Comparison of ENCODE assay signal across 8 cellular contexts in genomic region chr3:198071602-198072285, GRCh38.
A peak's percentile ranks its signal among the peaks of the same experiment; 100 is the strongest.
DNase-seq lines count a peak whose midpoint lies in the region; ATAC-seq and TF ChIP-seq lines count a peak whose summit lies in the region.

No MANE protein-coding gene starts in this region.

- peaks cover 16% of the 10 kb centered on the region for H3K36me3 Mint-ChIP-seq in activated CD4-positive, alpha-beta T cell treated with anti-CD3 and anti-CD28 coated beads for 36 hours (ENCODE audit: low read depth)

- H3K9me3 ChIP-seq in suprapubic skin (no peaks in the 10 kb centered on the region), left ventricle myocardium inferior (replicated peaks) (no peaks in the 10 kb centered on the region)

- no peaks in the 10 kb centered on the region for H3K9me3 Mint-ChIP-seq in activated CD4-positive, alpha-beta T cell treated with anti-CD3 and anti-CD28 coated beads for 36 hours (ENCODE audit: low read depth)

- H3K36me3 ChIP-seq in suprapubic skin (no peaks in the 10 kb centered on the region), left ventricle myocardium inferior (no peaks in the 10 kb centered on the region)

- 58% methylated on average over 4 of the region's 4 CpGs for WGBS in suprapubic skin

- peaks cover 12% of the 10 kb centered on the region for H3K27me3 Mint-ChIP-seq in activated CD4-positive, alpha-beta T cell treated with anti-CD3 and anti-CD28 coated beads for 36 hours

- CTCF ChIA-PET in activated CD4-positive, alpha-beta T cell treated with anti-CD3 and anti-CD28 coated beads for 36 hours (lab: Charles Lee), result interaction anchor here (0.6 to 3.8 kb wide), 9 partner anchors 8 to 473 kb away, joined by 3 to 29 read pairs (median 3); no protein-coding TSS in a partner anchor

- TF ChIP-seq CTCF in suprapubic skin (IDR thresholded peaks at IDR 0.05), result no peak
- TF ChIP-seq CTCF in left ventricle myocardium inferior (IDR thresholded peaks at IDR 0.05; ENCODE audit: borderline replicate concordance), result no peak

- H3K4me1 ChIP-seq in suprapubic skin (no peaks in the 10 kb centered on the region), left ventricle myocardium inferior (no peaks in the 10 kb centered on the region)

- H3K4me3 Mint-ChIP-seq in activated CD4-positive, alpha-beta T cell treated with anti-CD3 and anti-CD28 coated beads for 36 hours, result peak overlapping the region; percentile 36

- peaks cover 43% of the 10 kb centered on the region for H3K4me1 Mint-ChIP-seq in activated CD4-positive, alpha-beta T cell treated with anti-CD3 and anti-CD28 coated beads for 36 hours

- peak; percentile 77 for DNase-seq in activated CD4-positive, alpha-beta T cell treated with anti-CD3 and anti-CD28 coated beads for 36 hours
- DNase-seq in erythroblast (lab: John Stamatoyannopoulos, UW) (peak; percentile 30 to 65), amniotic stem cell (lab: John Stamatoyannopoulos, UW) (no peak), suprapubic skin (ENCODE audit: low spot score in 2 of 2) (no peak), left ventricle myocardium inferior (no peak)
- DNase-seq in stimulated activated CD4-positive, alpha-beta T cell treated with anti-CD3 and anti-CD28 coated beads, Interleukin-2, amount 100 ng/mL, for 24 hours, result peak; percentile 47 to 62

- no peak for TF ChIP-seq EP300 in suprapubic skin (IDR thresholded peaks at IDR 0.05)

- POLR2A ChIA-PET in activated CD4-positive, alpha-beta T cell treated with anti-CD3 and anti-CD28 coated beads for 36 hours (lab: Charles Lee), result interaction anchor here (0.5 to 1.6 kb wide), 4 partner anchors 8 to 123 kb away, joined by 3 to 10 read pairs (median 5); no protein-coding TSS in a partner anchor

- TF ChIP-seq POLR2A in erythroblast (IDR thresholded peaks at IDR 0.05; ENCODE audit: low read length) (no peak), suprapubic skin (IDR thresholded peaks at IDR 0.05) (no peak)

- H3K27ac ChIP-seq in suprapubic skin, result no peak overlapping the region
- H3K27ac ChIP-seq in left ventricle myocardium inferior (replicated peaks), result no peak overlapping the region

- intact Hi-C loops in activated CD4-positive, alpha-beta T cell treated with anti-CD3 and anti-CD28 coated beads for 36 hours (cut with DNase I, micrococcal nuclease), result loop anchor here (1.0 to 10.0 kb wide), 9 partner anchors 9 to 777 kb away; partner anchors contain the start of genes LMLN (in 2 of the 2), DLG1 (in 1 of the 2), LRCH3 (in 1 of the 2) and RUBCN (in 1 of the 2)
- intact Hi-C loops in left ventricle myocardium inferior (cut with micrococcal nuclease), result no loop called here

- peak overlapping the region; percentile 95 for H3K27ac Mint-ChIP-seq in activated CD4-positive, alpha-beta T cell treated with anti-CD3 and anti-CD28 coated beads for 36 hours

- peak; percentile 98 for ATAC-seq in GM18907 (IDR thresholded peaks at IDR 0.05; ENCODE audit: unreplicated experiment)
- peak; percentile 98 for ATAC-seq in HG03442 (IDR thresholded peaks at IDR 0.05; ENCODE audit: unreplicated experiment)
- ATAC-seq in activated CD4-positive, alpha-beta T cell treated with anti-CD3 and anti-CD28 coated beads for 36 hours, result peak; percentile 100

- H3K27me3 ChIP-seq in suprapubic skin, result peaks cover 59% of the 10 kb centered on the region
- peaks cover 67% of the 10 kb centered on the region for H3K27me3 ChIP-seq in left ventricle myocardium inferior (ENCODE audit: low read depth)

- H3K4me3 ChIP-seq in suprapubic skin (no peak overlapping the region), left ventricle myocardium inferior (no peak overlapping the region)

Comparison
In these comparisons a context has a peak if more than half of its experiments do, and no peak if none do; other contexts are left out.
1. DNase-seq: peak in activated CD4-positive, alpha-beta T cell treated with anti-CD3 and anti-CD28 coated beads for 36 hours (single experiment), erythroblast (2 of 2) and stimulated activated CD4-positive, alpha-beta T cell treated with anti-CD3 and anti-CD28 coated beads, Interleukin-2, amount 100 ng/mL, for 24 hours (2 of 2); none in amniotic stem cell (single experiment), suprapubic skin (0 of 2) and left ventricle myocardium inferior (single experiment).
2. Peak in every context shown above with its lines, with median percentiles within 50 percentile points of each other: ATAC-seq.